ENCODE assay signal across 18 cellular contexts in the genomic region with DNA sequence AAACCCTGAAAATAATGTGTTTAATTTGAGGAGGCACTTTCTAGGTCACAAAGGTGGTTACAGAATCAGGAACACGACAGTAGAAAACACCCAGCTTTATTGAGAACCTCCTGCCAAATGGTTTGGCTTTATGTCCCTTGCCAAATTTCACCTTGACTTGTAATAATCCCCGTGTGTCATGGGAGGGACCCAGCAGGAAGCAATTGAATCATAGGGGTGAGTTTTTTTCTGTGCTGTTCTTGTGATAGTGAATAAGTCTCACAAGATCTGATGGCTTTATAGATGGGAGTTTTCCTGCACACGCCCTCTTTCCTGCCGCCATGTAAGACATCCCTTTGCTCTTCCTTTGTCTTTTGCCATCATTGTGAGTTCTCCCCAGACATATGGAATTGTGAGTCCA.
DNase-seq lines count a peak whose midpoint lies in the region; FAIRE-seq and TF ChIP-seq lines count a peak whose summit lies in the region.
"Had no signal": no experiment of that assay in that cellular context is flagged by ENCODE, and none has a peak within 500 bp of the region (broad histone marks: within the 10 kb centered on the region; RNA-seq: fewer than 3 reads in every experiment).

No MANE protein-coding gene starts in this region.

- H3K79me2 ChIP-seq in astrocyte (ENCODE audit: insufficient read depth, low read length) (no peaks in the 10 kb centered on the region), keratinocyte (ENCODE audit: control insufficient read depth, insufficient read depth, low read length) (no peaks in the 10 kb centered on the region)

- peak in 3 of 5 donors; percentile 26 to 65 (median 47) for DNase-seq in CD4-positive, alpha-beta memory T cell
- DNase-seq in H54 (ENCODE audit: insufficient read length, low spot score) = no peak
- no peak for DNase-seq in astrocyte (ENCODE audit: low read depth)
- no peak for DNase-seq in keratinocyte (ENCODE audit: low read depth, low spot score)
- no peak for DNase-seq in cerebellar cortex (ENCODE audit: low spot score)
- no peak for DNase-seq in amniotic stem cell (lab: John Stamatoyannopoulos, UW)
- no peak for DNase-seq in NCI-H526 treated with DMSO at 0.1 percent for 48 hours (lab: John Stamatoyannopoulos, UW)
- no peak for DNase-seq in NCI-H1105 (lab: John Stamatoyannopoulos, UW)
- DNase-seq: activated CD4-positive, alpha-beta T cell treated with anti-CD3 and anti-CD28 coated beads, Interleukin-2, amount 50 U/mL, for 48 hours; activated T-cell treated with anti-CD3 and anti-CD28 coated beads, Interleukin-2, amount 50 U/mL, for 4 hours; foreskin melanocyte; NCI-H1694 treated with DMSO at 0.1 percent for 48 hours; NCI-H345; NK-92 treated with Interleukin-12 subunit alpha and Interleukin-12 subunit beta, amount 100 ng/mL, for 24 hours; thyroid gland had no signal

- H3K4me2 ChIP-seq in astrocyte (ENCODE audit: low read length) (peak overlapping the region; percentile 61), keratinocyte (ENCODE audit: control insufficient read depth, extremely low read depth, insufficient read depth, low read depth, low read length) (no peak overlapping the region)

- H3K9me1 ChIP-seq in keratinocyte (ENCODE audit: control insufficient read depth, extremely low read depth, insufficient read depth, low read length) = no peaks in the 10 kb centered on the region

- H3K27me3 ChIP-seq in CD4-positive, alpha-beta memory T cell (ENCODE audit: insufficient read depth, low read length) = no peaks in the 10 kb centered on the region
- H3K27me3 ChIP-seq in astrocyte (ENCODE audit: insufficient read depth, low read length) (no peaks in the 10 kb centered on the region), keratinocyte (ENCODE audit: control insufficient read depth, extremely low read depth, insufficient read depth, low read length) (no peaks in the 10 kb centered on the region)
- H3K27me3 ChIP-seq: neutrophil, thyroid gland had no signal

- no peaks in the 10 kb centered on the region for H3K9me3 ChIP-seq in CD4-positive, alpha-beta memory T cell (ENCODE audit: control insufficient read depth in 1 of 2, low read length in 2 of 2)
- no peaks in the 10 kb centered on the region for H3K9me3 ChIP-seq in astrocyte (ENCODE audit: insufficient read depth, low read depth, low read length)
- H3K9me3 ChIP-seq in keratinocyte (ENCODE audit: control insufficient read depth, low read depth, low read length) = no peaks in the 10 kb centered on the region
- H3K9me3 ChIP-seq: neutrophil, thyroid gland had no signal

- dilution Hi-C loops in keratinocyte (cut with MboI; ENCODE audit: extremely low pct_ligation_motif_present, low sequenced_read_pairs) = no loop called here

- H2AFZ ChIP-seq in astrocyte (ENCODE audit: low read depth, low read length) = no peak overlapping the region
- H2AFZ ChIP-seq in keratinocyte (ENCODE audit: control insufficient read depth, low read length) = no peak overlapping the region

- H3K27ac ChIP-seq in CD4-positive, alpha-beta memory T cell (ENCODE audit: low read depth, low read length) = no peak overlapping the region
- H3K27ac ChIP-seq in astrocyte (ENCODE audit: low read depth, low read length) = no peak overlapping the region
- H3K27ac ChIP-seq in keratinocyte (ENCODE audit: control insufficient read depth, insufficient read depth, low read length) = peak overlapping the region; percentile 24
- H3K27ac ChIP-seq: neutrophil, thyroid gland had no signal

- H3K4me3 ChIP-seq in CD4-positive, alpha-beta memory T cell (ENCODE audit: low read length in 2 of 2) = no peak overlapping the region
- H3K4me3 ChIP-seq in astrocyte (ENCODE audit: insufficient read depth, low read depth, low read length) = no peak overlapping the region
- H3K4me3 ChIP-seq in keratinocyte (ENCODE audit: control insufficient read depth in 2 of 3, extremely low read depth in 1 of 3, insufficient read depth in 2 of 3, low read depth in 1 of 3, low read length in 3 of 3) = no peak overlapping the region
- H3K4me3 ChIP-seq: thyroid gland had no signal

- no peak overlapping the region for H3K9ac ChIP-seq in astrocyte (ENCODE audit: low read length)
- no peak overlapping the region for H3K9ac ChIP-seq in keratinocyte (ENCODE audit: control insufficient read depth, extremely low read depth, insufficient read depth, low read length)

- intact Hi-C loops in CD4-positive, alpha-beta memory T cell (cut with micrococcal nuclease) = loop anchor here (10.0 kb wide), 2 partner anchors 194 to 676 kb away; a partner anchor contains a TSS

- no peaks in the 10 kb centered on the region for H4K20me1 ChIP-seq in astrocyte (ENCODE audit: insufficient read depth, low read length)
- no peaks in the 10 kb centered on the region for H4K20me1 ChIP-seq in keratinocyte (ENCODE audit: control insufficient read depth, extremely low read depth, insufficient read depth, low read length)

- peaks cover 3% of the 10 kb centered on the region in 2 donors for H3K36me3 Mint-ChIP-seq in CD4-positive, alpha-beta memory T cell
- no peaks in the 10 kb centered on the region for H3K36me3 Mint-ChIP-seq in astrocyte (ENCODE audit: low read depth, unreplicated experiment)

- peak overlapping the region in 4 of 7 donors; percentile 25 to 92 (median 50) for H3K27ac Mint-ChIP-seq in CD4-positive, alpha-beta memory T cell
- no peak overlapping the region for H3K27ac Mint-ChIP-seq in astrocyte (ENCODE audit: unreplicated experiment)

- POLR2A ChIA-PET in CD4-positive, alpha-beta memory T cell (lab: Charles Lee; ENCODE audit: partially characterized antibody) = interaction anchor here (0.6 to 6.2 kb wide), 6 partner anchors 18 to 222 kb away, joined by 3 to 90 read pairs (median 6); a partner anchor contains a TSS

- H3K36me3 ChIP-seq in CD4-positive, alpha-beta memory T cell (ENCODE audit: insufficient read depth, low read length) = no peaks in the 10 kb centered on the region
- H3K36me3 ChIP-seq in astrocyte (ENCODE audit: insufficient read depth, low read length) = no peaks in the 10 kb centered on the region
- H3K36me3 ChIP-seq in keratinocyte (ENCODE audit: control insufficient read depth in 2 of 2, extremely low read depth in 1 of 2, insufficient read depth in 2 of 2, low read length in 2 of 2) = no peaks in the 10 kb centered on the region
- H3K36me3 ChIP-seq: neutrophil, thyroid gland had no signal

- H3K27me3 Mint-ChIP-seq in CD4-positive, alpha-beta memory T cell = no peaks in the 10 kb centered on the region
- no peaks in the 10 kb centered on the region for H3K27me3 Mint-ChIP-seq in astrocyte (ENCODE audit: low read depth, unreplicated experiment)
- H3K27me3 Mint-ChIP-seq: central memory CD8-positive, alpha-beta T cell had no signal

- H3K4me3 Mint-ChIP-seq in CD4-positive, alpha-beta memory T cell = peak overlapping the region in 6 of 8 donors; percentile 0 to 81 (median 32)
- H3K4me3 Mint-ChIP-seq in astrocyte (ENCODE audit: unreplicated experiment) = no peak overlapping the region
- H3K4me3 Mint-ChIP-seq: activated T-cell treated with anti-CD3 and anti-CD28 coated beads, Interleukin-2, amount 50 U/mL, for 4 hours; central memory CD8-positive, alpha-beta T cell had no signal

- H3K4me1 ChIP-seq in CD4-positive, alpha-beta memory T cell (ENCODE audit: insufficient read depth, low read length) = peaks cover 86% of the 10 kb centered on the region
- H3K4me1 ChIP-seq in astrocyte (ENCODE audit: insufficient read depth, low read length) = peaks cover 8% of the 10 kb centered on the region
- peaks cover 14% of the 10 kb centered on the region for H3K4me1 ChIP-seq in keratinocyte (ENCODE audit: control insufficient read depth, extremely low read depth, insufficient read depth, low read length)
- H3K4me1 ChIP-seq: thyroid gland had no signal

- FAIRE-seq in H54 (lab: Jason Lieb, UNC) (peak; percentile 53), astrocyte (lab: Jason Lieb, UNC) (no peak), keratinocyte (lab: Jason Lieb, UNC) (peak; percentile 20)
- FAIRE-seq: GM12892 had no signal

- H3K4me1 Mint-ChIP-seq in CD4-positive, alpha-beta memory T cell = peaks cover 11 to 48% (median 21%) of the 10 kb centered on the region in 4 donors
- H3K4me1 Mint-ChIP-seq in astrocyte (ENCODE audit: low read depth, unreplicated experiment) = no peaks in the 10 kb centered on the region

- peaks cover 0 to 6% (median 5%) of the 10 kb centered on the region in 8 donors for H3K9me3 Mint-ChIP-seq in CD4-positive, alpha-beta memory T cell
- H3K9me3 Mint-ChIP-seq in astrocyte (ENCODE audit: unreplicated experiment) = peaks cover 2% of the 10 kb centered on the region
- H3K9me3 Mint-ChIP-seq: central memory CD8-positive, alpha-beta T cell had no signal

- TF ChIP-seq CTCF in astrocyte (IDR thresholded peaks at IDR 0.05; ENCODE audit: insufficient read depth, low read depth, low read length) (no peak), keratinocyte (optimal IDR thresholded peaks at IDR 0.05 in 1 of 3, IDR thresholded peaks at IDR 0.05 in 1 of 3, conservative IDR thresholded peaks at IDR 0.05 in 1 of 3; ENCODE audit: extremely low read depth in 1 of 3, insufficient read depth in 2 of 3, low read length in 3 of 3) (no peak)

- CTCF ChIA-PET in CD4-positive, alpha-beta memory T cell (lab: Charles Lee; ENCODE audit: partially characterized antibody) = no interaction called here

- TF ChIP-seq POLR2A in H54 (IDR thresholded peaks at IDR 0.05; ENCODE audit: low read depth, low read length) = no peak

Comparison
In these comparisons a context has a peak if more than half of its experiments do, and no peak if none do; other contexts are left out.
1. DNase-seq: peak in CD4-positive, alpha-beta memory T cell (3 of 5); none in H54 (single experiment), astrocyte (single experiment), keratinocyte (single experiment), cerebellar cortex (single experiment), amniotic stem cell (single experiment), NCI-H526 treated with DMSO at 0.1 percent for 48 hours (single experiment) and NCI-H1105 (single experiment).